9 cellular contexts compared by ENCODE assay signal in genomic region chr10:91887900-91888225, GRCh38. TPM values are rescaled to one million over a fixed set of nuclear protein-coding genes. Genes with fewer than 3 reads are reported as not detected.
DNase-seq lines count a peak whose midpoint lies in the region; ATAC-seq, FAIRE-seq and TF ChIP-seq lines count a peak whose summit lies in the region.
"Had no signal": no experiment of that assay in that cellular context is flagged by ENCODE, and none has a peak within 500 bp of the region (broad histone marks: within the 10 kb centered on the region; RNA-seq: fewer than 3 reads in every experiment).

No MANE protein-coding gene starts in this region.

- H3K27ac ChIP-seq in AG04450 (ENCODE audit: low read depth, low read length) (no peak overlapping the region), KMS-11 (no peak overlapping the region), H1 (ENCODE audit: low read depth, low read length) (peak overlapping the region; percentile 74), caudate nucleus (ENCODE audit: low read depth, low read length) (no peak overlapping the region)
- H3K27ac ChIP-seq: SK-N-MC had no signal

- H2BK12ac ChIP-seq in H1 (ENCODE audit: low read depth, low read length), result peak overlapping the region; percentile 93

- no peak overlapping the region for H2BK20ac ChIP-seq in H1 (ENCODE audit: low read length)

- no peaks in the 10 kb centered on the region for H3K79me1 ChIP-seq in H1 (ENCODE audit: low read depth, low read length)

- CTCF ChIA-PET in AG04450 (lab: Charles Lee), result no interaction called here
- CTCF ChIA-PET in H1 (lab: Charles Lee; ENCODE audit: partially characterized antibody), result interaction anchor here (1.2 to 2.2 kb wide), 3 partner anchors 12 to 19 kb away, joined by 4 to 7 read pairs (median 5); no protein-coding TSS in a partner anchor

- no peak for FAIRE-seq in H1 (lab: Jason Lieb, UNC)

- H2AFZ ChIP-seq in KMS-11 (ENCODE audit: low read depth), result peak overlapping the region; percentile 39
- H2AFZ ChIP-seq in H1 (ENCODE audit: low read length), result no peak overlapping the region

- H3K79me2 ChIP-seq in KMS-11 (ENCODE audit: insufficient read depth, low read depth) (no peaks in the 10 kb centered on the region), H1 (ENCODE audit: control insufficient read depth in 1 of 2, insufficient read depth in 2 of 2, low read length in 2 of 2) (no peaks in the 10 kb centered on the region)

- POLR2A ChIA-PET in AG04450 (lab: Yijun Ruan, JAX) (interaction anchor here (0.9 kb wide), 1 partner anchor 8 kb away, joined by 3 read pairs; no protein-coding TSS in a partner anchor), H1 (lab: Charles Lee; ENCODE audit: partially characterized antibody) (interaction anchor here (0.6 to 3.3 kb wide), 11 partner anchors 9 to 92 kb away, joined by 3 to 26 read pairs (median 5); partner anchors contain the start of genes BTAF1 and FGFBP3)

- WGBS in H1 (ENCODE audit: extremely low coverage in 1 of 2, insufficient coverage in 1 of 2, insufficient read length in 1 of 2, insufficient replicate concordance in 2 of 2, low coverage in 1 of 2, low lambda C conversion rate in 2 of 2, missing lambda C conversion rate in 1 of 2), 2 experiments, result 9% methylated on average over 5 of the region's 5 CpGs; no CpG with 5 or more reads in 1 of the 2 experiments

- no peak for DNase-seq in AG04450 (ENCODE audit: low read depth, low spot score)
- no peak for DNase-seq in H1 (ENCODE audit: low read depth in 1 of 2, low spot score in 2 of 2)
- DNase-seq in DMS79 treated with DMSO at 0.1 percent for 48 hours (lab: John Stamatoyannopoulos, UW), result no peak
- DNase-seq in caudate nucleus (lab: John Stamatoyannopoulos, UW), result no peak
- DNase-seq in DMS53 treated with DMSO at 0.1 percent for 48 hours (lab: John Stamatoyannopoulos, UW; ENCODE audit: unreplicated experiment), result no peak

- H3K23me2 ChIP-seq in H1 (ENCODE audit: low read depth, low read length), result no peaks in the 10 kb centered on the region

- H3K27me3 Mint-ChIP-seq in nephron (ENCODE audit: low read depth), result no peaks in the 10 kb centered on the region

- H3K27me3 ChIP-seq in AG04450 (ENCODE audit: control insufficient read depth, insufficient read depth, low read length) (no peaks in the 10 kb centered on the region), KMS-11 (ENCODE audit: insufficient read depth, low read depth) (no peaks in the 10 kb centered on the region), H1 (replicated peaks in 1 of 4; ENCODE audit: control insufficient read depth in 3 of 4, extremely low read depth in 1 of 4, insufficient read depth in 3 of 4, low read length in 3 of 4) (no peaks in the 10 kb centered on the region)

- H2BK5ac ChIP-seq in H1 (ENCODE audit: low read depth, low read length), result peak overlapping the region; percentile 96

- H3K4me2 ChIP-seq in KMS-11 (peak overlapping the region; percentile 13; the same call in 1 of the 2 replicates), H1 (ENCODE audit: insufficient read depth in 1 of 2, low read depth in 2 of 2, low read length in 2 of 2) (peak overlapping the region; percentile 64 to 75)

- H3K4me3 Mint-ChIP-seq in nephron, result peak overlapping the region; percentile 85 to 93 (median 90)

- no peak for TF ChIP-seq RAD21 in H1 (IDR thresholded peaks at IDR 0.05 in 1 of 2, conservative IDR thresholded peaks at IDR 0.05 in 1 of 2; ENCODE audit: low read depth in 2 of 2, low read length in 2 of 2)

- H3K4me3 ChIP-seq in AG04450 (ENCODE audit: low read depth, low read length) (peak overlapping the region; percentile 67), KMS-11 (IDR thresholded peaks at IDR 0.05; ENCODE audit: insufficient read depth, low read depth, low read length) (no peak overlapping the region), H1 (ENCODE audit: extremely low read depth in 1 of 4, insufficient read depth in 2 of 4, low read depth in 3 of 4, low read length in 4 of 4) (peak overlapping the region; percentile 18 to 48 (median 26); a peak in 5 of 8 replicates)
- H3K4me3 ChIP-seq: SK-N-MC had no signal

- H3K36me3 ChIP-seq in KMS-11 (ENCODE audit: insufficient read depth) (no peaks in the 10 kb centered on the region), H1 (ENCODE audit: control insufficient read depth in 2 of 4, insufficient read depth in 4 of 4, low read length in 3 of 4) (no peaks in the 10 kb centered on the region)

- H2BK15ac ChIP-seq in H1 (ENCODE audit: low read length), result no peak overlapping the region

- TF ChIP-seq POLR2A in H1 (IDR thresholded peaks at IDR 0.05; ENCODE audit: control extremely low read depth in 1 of 2, low read depth in 2 of 2, low read length in 2 of 2), result no peak

- H3K9me3 ChIP-seq in AG04450 (ENCODE audit: control insufficient read depth, insufficient read depth, low read length) (no peaks in the 10 kb centered on the region), H1 (ENCODE audit: insufficient read depth in 2 of 2, low read depth in 1 of 2, low read length in 1 of 2) (no peaks in the 10 kb centered on the region)

- no peak overlapping the region for H4K8ac ChIP-seq in H1 (ENCODE audit: extremely low read depth, insufficient read depth, low read length)

- H4K20me1 ChIP-seq in KMS-11 (ENCODE audit: insufficient read depth) (no peaks in the 10 kb centered on the region), H1 (replicated peaks in 1 of 2; ENCODE audit: control insufficient read depth in 1 of 2, insufficient read depth in 2 of 2, low read length in 2 of 2) (no peaks in the 10 kb centered on the region)

- peaks cover 47% of the 10 kb centered on the region for H3K4me1 Mint-ChIP-seq in nephron

- H3K9me3 Mint-ChIP-seq in nephron, result no peaks in the 10 kb centered on the region

- peak overlapping the region; percentile 98 for H3K18ac ChIP-seq in H1 (ENCODE audit: extremely low read depth, low read length)

- H3K9ac ChIP-seq in KMS-11 (no peak overlapping the region), H1 (replicated peaks in 1 of 4; ENCODE audit: extremely low read depth in 1 of 4, low read depth in 3 of 4, low read length in 3 of 4) (peak overlapping the region in 2 of 4 experiments; percentile 42 to 47; a peak in 3 of 7 replicates)

- 0 out of 2 replicates have a peak overlapping the region, but pooled peaks have one; percentile 71 for H2AK5ac ChIP-seq in H1 (ENCODE audit: low read depth, low read length)

- no peak for ATAC-seq in HG02840 (IDR thresholded peaks at IDR 0.05; ENCODE audit: low FRiP score, unreplicated experiment)

- H2BK120ac ChIP-seq in H1 (replicated peaks; ENCODE audit: low read depth, low read length), result peak overlapping the region; percentile 100

- peak overlapping the region; percentile 98 for H4K5ac ChIP-seq in H1 (ENCODE audit: insufficient read length, low read depth, low read length)

- peak overlapping the region; percentile 15 for H3K4ac ChIP-seq in H1 (replicated peaks; ENCODE audit: insufficient read length, low read depth, low read length)

- H4K91ac ChIP-seq in H1 (replicated peaks; ENCODE audit: insufficient read length, low read length), result peak overlapping the region; percentile 99

- no peak for TF ChIP-seq EP300 in H1 (IDR thresholded peaks at IDR 0.05; ENCODE audit: borderline replicate concordance in 1 of 2, low read depth in 2 of 2, low read length in 2 of 2)

- H3K27ac Mint-ChIP-seq in nephron, result peak overlapping the region; percentile 93 to 98 (median 94)

- peak overlapping the region; percentile 57 for H3K56ac ChIP-seq in H1 (replicated peaks; ENCODE audit: insufficient read length, low read depth, low read length)

- no peak overlapping the region for H3K14ac ChIP-seq in H1 (ENCODE audit: insufficient read length)

- no peaks in the 10 kb centered on the region for H3K36me3 Mint-ChIP-seq in nephron (ENCODE audit: low read depth)

- no peak for TF ChIP-seq CTCF in AG04450 (IDR thresholded peaks at IDR 0.05; ENCODE audit: low read depth, low read length)
- no peak for TF ChIP-seq CTCF in KMS-11 (conservative IDR thresholded peaks at IDR 0.05; ENCODE audit: low read depth, low read length)
- no peak for TF ChIP-seq CTCF in H1 (IDR thresholded peaks at IDR 0.05; ENCODE audit: control extremely low read depth in 1 of 3, insufficient read depth in 1 of 3, low read depth in 1 of 3, low read length in 3 of 3)
- TF ChIP-seq CTCF in nephron (IDR thresholded peaks at IDR 0.05; ENCODE audit: unreplicated experiment in 3 of 3), result no peak

- no peak overlapping the region for H3K23ac ChIP-seq in H1 (ENCODE audit: insufficient read length)

- H3K4me1 ChIP-seq in KMS-11 (ENCODE audit: low read depth, poor library complexity, severe bottlenecking) (no peaks in the 10 kb centered on the region), H1 (replicated peaks in 1 of 4; ENCODE audit: control insufficient read depth in 3 of 4, insufficient read depth in 4 of 4, low read length in 3 of 4) (peaks cover 11 to 31% (median 23%) of the 10 kb centered on the region in 4 experiments)

TF ChIP-seq in H1, 55 proteins besides CTCF, POLR2A, EP300 and RAD21:
- no peak for TF ChIP-seq SUZ12 (IDR thresholded peaks at IDR 0.05; ENCODE audit: low read length)

RNA-seq across cellular contexts. Expression of gene FGFBP3, which starts 21.4 kb away (rescaled TPM):
- polyA plus RNA-seq in AG04450 (2011; rRNA removed) (0.17 and 0.22 TPM in 2 replicates), H1 (2011; rRNA removed) (54.6 and 55.8 TPM in 2 replicates)
- 0.39 TPM in 1 of 2 replicates, not detected in the other for polyA minus RNA-seq in AG04450 (2011; rRNA and poly(A)+ RNA removed)
- total RNA-seq in H1 (2021; fragmentation: NEBNext Ultra II Directional; extraction: Animal tissue kit (Norgen Biotek cat#: 25700)), result 115 and 120 TPM in 2 replicates
- 53.2 TPM for polyA plus RNA-seq in H1 (2011; cell fraction: cytosol; rRNA removed)
- 32.4 TPM for polyA plus RNA-seq in H1 (2011; cell fraction: nucleus; rRNA removed)
- polyA plus RNA-seq in H1 (2012, experiment 1 of 2), result 128 to 197 TPM (median 154 TPM) in 4 replicates
- polyA plus RNA-seq in H1 (2012, experiment 2 of 2), result 79.1 TPM
- polyA plus RNA-seq in H1 (2013, experiment 1 of 2), result 168 TPM
- 221 TPM for polyA plus RNA-seq in H1 (2013, experiment 2 of 2)
- 14.3 and 15.7 TPM in 2 replicates for polyA minus RNA-seq in H1 (2011; rRNA and poly(A)+ RNA removed)
- polyA minus RNA-seq in H1 (2011; cell fraction: cytosol; rRNA and poly(A)+ RNA removed), result 34.3 TPM
- 20.6 TPM for polyA minus RNA-seq in H1 (2011; cell fraction: nucleus; rRNA and poly(A)+ RNA removed)

RNA-seq across cellular contexts. Expression of gene BTAF1, which starts 35.7 kb away (rescaled TPM):
- polyA plus RNA-seq in AG04450 (2011; rRNA removed), result 27.2 and 35.0 TPM in 2 replicates
- 26.1 and 51.6 TPM in 2 replicates for polyA minus RNA-seq in AG04450 (2011; rRNA and poly(A)+ RNA removed)
- total RNA-seq in H1 (2021; fragmentation: NEBNext Ultra II Directional; extraction: Animal tissue kit (Norgen Biotek cat#: 25700)), result 39.1 TPM in 2 replicates
- 15.6 and 24.5 TPM in 2 replicates for polyA plus RNA-seq in H1 (2011; rRNA removed)
- 25.1 TPM for polyA plus RNA-seq in H1 (2011; cell fraction: cytosol; rRNA removed)
- polyA plus RNA-seq in H1 (2011; cell fraction: nucleus; rRNA removed), result 47.2 TPM
- polyA plus RNA-seq in H1 (2012, experiment 1 of 2), result 23.6 to 36.2 TPM (median 28.7 TPM) in 4 replicates
- polyA plus RNA-seq in H1 (2012, experiment 2 of 2), result 1.3 TPM
- 29.6 TPM for polyA plus RNA-seq in H1 (2013, experiment 1 of 2)
- polyA plus RNA-seq in H1 (2013, experiment 2 of 2), result 25.3 TPM
- 57.3 and 92.2 TPM in 2 replicates for polyA minus RNA-seq in H1 (2011; rRNA and poly(A)+ RNA removed)
- 28.8 TPM for polyA minus RNA-seq in H1 (2011; cell fraction: cytosol; rRNA and poly(A)+ RNA removed)
- 95.1 TPM for polyA minus RNA-seq in H1 (2011; cell fraction: nucleus; rRNA and poly(A)+ RNA removed)

Comparison
In these comparisons a context has a peak if more than half of its experiments do, and no peak if none do; other contexts are left out.
1. RNA of gene FGFBP3, which starts 21.4 kb away (polyA plus RNA-seq): 32.4 to 221 TPM in H1; 0.17 to 0.22 TPM in AG04450; every median in the first group is over 10 times any median in the second.